ENCODE assay signal across 1 cellular context in the genomic region with DNA sequence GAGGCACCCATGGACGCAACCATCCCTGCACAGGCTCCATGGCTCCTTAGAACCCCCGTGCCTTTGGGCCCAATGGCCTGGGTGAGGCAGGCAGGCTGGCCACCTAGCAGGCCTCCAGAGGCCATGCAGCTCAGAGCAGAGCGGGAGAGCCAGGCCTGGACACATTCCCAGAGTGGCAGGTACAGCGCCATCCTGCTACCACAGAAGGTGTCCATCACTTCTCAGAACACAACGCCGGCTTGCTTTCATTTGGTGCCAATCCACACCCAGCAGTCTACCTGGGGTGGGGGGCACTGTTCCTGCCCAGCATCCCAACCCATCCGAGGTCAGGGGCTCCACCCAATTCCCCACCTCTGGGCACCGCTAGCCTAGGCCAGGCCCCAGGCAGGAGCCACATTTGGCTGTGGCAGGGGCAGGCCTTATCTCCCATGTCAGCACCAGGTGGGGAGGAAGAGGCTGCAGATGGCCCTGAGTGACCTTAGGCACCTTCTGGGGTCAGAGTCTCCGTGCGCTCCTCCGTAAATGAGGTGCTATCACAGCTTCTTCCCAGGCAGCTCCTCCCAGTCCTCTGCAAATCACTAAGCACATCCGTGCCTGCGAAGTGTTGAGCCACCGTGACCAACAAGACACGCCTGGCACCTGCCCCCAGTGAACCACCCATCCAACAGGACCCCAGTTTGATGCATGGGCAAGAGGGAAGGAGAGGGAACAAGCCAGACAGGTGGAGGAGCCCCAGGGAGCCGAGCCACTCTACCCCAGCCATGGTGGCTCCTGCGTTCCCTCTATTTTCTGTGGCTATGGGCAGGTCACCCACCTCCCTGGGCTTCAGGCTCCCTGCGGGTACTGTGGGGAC.
TF ChIP-seq lines count a peak whose summit lies in the region.

No MANE protein-coding gene starts in this region.

TF ChIP-seq in IMR-90, 13 proteins besides CTCF, POLR2A, EP300 and RAD21:
- TF ChIP-seq CHD1 (IDR thresholded peaks at IDR 0.05; ENCODE audit: low read depth, low read length) (no peak), SMC3 (IDR thresholded peaks at IDR 0.05; ENCODE audit: low read depth, low read length) (no peak), MAFK (IDR thresholded peaks at IDR 0.05; ENCODE audit: low read depth, low read length) (no peak), MAZ (IDR thresholded peaks at IDR 0.05; ENCODE audit: borderline replicate concordance, low read depth, low read length) (no peak), MXI1 (IDR thresholded peaks at IDR 0.05; ENCODE audit: borderline replicate concordance, low read depth, low read length) (no peak), FOS (IDR thresholded peaks at IDR 0.05; ENCODE audit: low read depth, low read length) (no peak), BHLHE40 (IDR thresholded peaks at IDR 0.05; ENCODE audit: low read depth, low read length) (no peak)
- TF ChIP-seq, protein P1, sequence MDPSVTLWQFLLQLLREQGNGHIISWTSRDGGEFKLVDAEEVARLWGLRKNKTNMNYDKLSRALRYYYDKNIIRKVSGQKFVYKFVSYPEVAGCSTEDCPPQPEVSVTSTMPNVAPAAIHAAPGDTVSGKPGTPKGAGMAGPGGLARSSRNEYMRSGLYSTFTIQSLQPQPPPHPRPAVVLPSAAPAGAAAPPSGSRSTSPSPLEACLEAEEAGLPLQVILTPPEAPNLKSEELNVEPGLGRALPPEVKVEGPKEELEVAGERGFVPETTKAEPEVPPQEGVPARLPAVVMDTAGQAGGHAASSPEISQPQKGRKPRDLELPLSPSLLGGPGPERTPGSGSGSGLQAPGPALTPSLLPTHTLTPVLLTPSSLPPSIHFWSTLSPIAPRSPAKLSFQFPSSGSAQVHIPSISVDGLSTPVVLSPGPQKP (IDR thresholded peaks at IDR 0.05; ENCODE audit: borderline replicate concordance, low read depth, low read length): no peak
